8 cellular contexts compared by ENCODE assay signal in the genomic region with DNA sequence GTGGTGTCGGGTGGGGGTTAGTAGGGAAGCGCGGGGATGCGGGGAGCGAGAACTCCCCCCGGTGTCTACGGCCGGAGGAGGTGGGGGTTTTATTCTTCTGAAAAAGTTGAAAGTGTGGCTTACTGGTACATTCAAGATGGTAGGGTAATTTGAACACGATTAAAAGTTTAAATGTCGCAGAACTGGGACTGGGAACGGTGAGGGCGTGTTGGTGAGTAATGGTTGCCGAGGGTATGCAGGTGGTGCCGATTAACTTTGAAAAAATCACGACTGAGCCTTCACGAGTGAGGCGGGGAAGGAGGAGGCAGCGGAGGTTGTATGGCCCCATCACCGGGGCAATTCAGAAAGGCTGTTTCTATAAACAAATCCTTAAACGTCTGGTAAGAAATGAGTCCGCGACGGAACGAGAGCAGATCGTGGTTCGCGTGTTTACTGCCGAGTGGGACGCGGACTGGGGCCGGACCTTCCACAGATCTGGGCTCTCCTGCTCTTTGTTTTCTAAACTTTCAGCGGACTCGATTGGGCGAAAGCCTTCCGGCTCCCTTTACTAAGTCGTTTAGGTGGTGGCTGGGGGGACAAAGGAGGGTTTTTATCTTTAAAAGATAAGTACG. TPM values are rescaled to one million over a fixed set of nuclear protein-coding genes. Genes with fewer than 3 reads are reported as not detected.
A peak's percentile ranks its signal among the peaks of the same experiment; 100 is the strongest.
DNase-seq lines count a peak whose midpoint lies in the region; FAIRE-seq and TF ChIP-seq lines count a peak whose summit lies in the region.

No MANE protein-coding gene starts in this region.

- intact Hi-C loops in ascending aorta (cut with DNase I) = loop anchor here (2.0 to 5.0 kb wide), 4 partner anchors 20 to 126 kb away; no protein-coding TSS in a partner anchor
- intact Hi-C loops in kidney (cut with DNase I) = no loop called here

- H3K36me3 ChIP-seq in ascending aorta (no peaks in the 10 kb centered on the region), kidney (ENCODE audit: control insufficient read depth in 1 of 2, insufficient read depth in 2 of 2, low read length in 2 of 2) (no peaks in the 10 kb centered on the region), Karpas-422 (ENCODE audit: insufficient read depth, low read length) (no peaks in the 10 kb centered on the region)

- H3K9ac ChIP-seq in kidney (ENCODE audit: low read length in 2 of 2) (peak overlapping the region; percentile 77 to 92), Karpas-422 (ENCODE audit: low read length) (no peak overlapping the region)

- peaks cover 0 to 7% of the 10 kb centered on the region in 2 donors for H3K4me1 ChIP-seq in ascending aorta
- peaks cover 8 to 15% of the 10 kb centered on the region in 2 donors for H3K4me1 ChIP-seq in kidney (ENCODE audit: control insufficient read depth in 1 of 2, insufficient read depth in 1 of 2, low read depth in 1 of 2, low read length in 2 of 2)
- H3K4me1 ChIP-seq in Karpas-422 (ENCODE audit: low read length) = peaks cover 9% of the 10 kb centered on the region

- H3K4me3 ChIP-seq in ascending aorta (peak overlapping the region; percentile 94 to 100), kidney (ENCODE audit: low read length in 2 of 2) (peak overlapping the region; percentile 87 to 91), Karpas-422 (ENCODE audit: low read length) (no peak overlapping the region)

- peak; percentile 15 for DNase-seq in stimulated activated CD4-positive, alpha-beta T cell treated with anti-CD3 and anti-CD28 coated beads, Interleukin-12 subunit alpha, Interleukin-12 subunit beta, amount 100 ng/mL, for 4 hours
- DNase-seq in stimulated activated CD4-positive, alpha-beta T cell treated with anti-CD3 and anti-CD28 coated beads, Interleukin-2, amount 100 ng/mL, for 48 hours = no peak
- DNase-seq in ascending aorta (ENCODE audit: low spot score in 2 of 2) = no peak
- peak; percentile 67 for DNase-seq in kidney
- DNase-seq in stimulated activated CD4-positive, alpha-beta T cell treated with anti-CD3 and anti-CD28 coated beads, Interleukin-4, amount 100 ng/mL, for 1 hour = peak; percentile 20
- no peak for DNase-seq in Karpas-422
- no peak for DNase-seq in A172 (ENCODE audit: low spot score)
- DNase-seq in NAMALWA (ENCODE audit: low spot score) = no peak

- H3K4me2 ChIP-seq in Karpas-422 (ENCODE audit: low read depth, low read length, poor library complexity, severe bottlenecking) = no peak overlapping the region

- TF ChIP-seq CTCF in ascending aorta (IDR thresholded peaks at IDR 0.05) (no peak), kidney (IDR thresholded peaks at IDR 0.05; ENCODE audit: borderline replicate concordance, extremely low read depth, insufficient read depth) (no peak)

- no peaks in the 10 kb centered on the region for H3K79me2 ChIP-seq in Karpas-422 (ENCODE audit: low read length)

- H3K27me3 ChIP-seq in ascending aorta = no peaks in the 10 kb centered on the region
- H3K27me3 ChIP-seq in Karpas-422 (ENCODE audit: low read length) = no peaks in the 10 kb centered on the region

- FAIRE-seq in kidney (lab: Jason Lieb, UNC) = no peak

- no peaks in the 10 kb centered on the region for H4K20me1 ChIP-seq in Karpas-422 (ENCODE audit: insufficient read depth, low read depth, low read length)

- no peaks in the 10 kb centered on the region for H3K9me2 ChIP-seq in Karpas-422 (replicated peaks; ENCODE audit: insufficient read depth, low read length)

- H3K27ac ChIP-seq in ascending aorta (peak overlapping the region; percentile 93 to 98), kidney (ENCODE audit: low read depth in 2 of 2, low read length in 2 of 2) (peak overlapping the region; percentile 91), Karpas-422 (ENCODE audit: low read length) (no peak overlapping the region)

- H3K9me3 ChIP-seq in ascending aorta (no peaks in the 10 kb centered on the region), kidney (ENCODE audit: control insufficient read depth in 1 of 2, low read length in 2 of 2) (no peaks in the 10 kb centered on the region), Karpas-422 (ENCODE audit: low read length) (no peaks in the 10 kb centered on the region)

- H2AFZ ChIP-seq in Karpas-422 (ENCODE audit: low read length) = no peak overlapping the region

RNA-seq across cellular contexts. Expression of gene IGF1R, which starts 2.6 kb away (rescaled TPM):
- total RNA-seq in ascending aorta = 151 TPM
- total RNA-seq in kidney = 73.2 TPM
- polyA plus RNA-seq in kidney (ENCODE audit: insufficient read depth, low read depth, low replicate concordance) = 6.5 TPM
- 0.56 and 5.4 TPM in 2 replicates for total RNA-seq in Karpas-422 (2014; rRNA removed; shearing (Covaris generic); ENCODE audit: low replicate concordance)
- 6.1 and 9.4 TPM in 2 replicates for total RNA-seq in A172 (2014; rRNA removed; shearing (Covaris generic))

Comparison
In these comparisons a context has a peak if more than half of its experiments do, and no peak if none do; other contexts are left out.
1. DNase-seq: peak in stimulated activated CD4-positive, alpha-beta T cell treated with anti-CD3 and anti-CD28 coated beads, Interleukin-12 subunit alpha, Interleukin-12 subunit beta, amount 100 ng/mL, for 4 hours (single experiment), kidney (single experiment) and stimulated activated CD4-positive, alpha-beta T cell treated with anti-CD3 and anti-CD28 coated beads, Interleukin-4, amount 100 ng/mL, for 1 hour (single experiment); none in stimulated activated CD4-positive, alpha-beta T cell treated with anti-CD3 and anti-CD28 coated beads, Interleukin-2, amount 100 ng/mL, for 48 hours (0 of 2), ascending aorta (0 of 2), Karpas-422 (single experiment), A172 (single experiment) and NAMALWA (single experiment).